Comparison of ENCODE assay signal across 1 cellular context in the genomic region with DNA sequence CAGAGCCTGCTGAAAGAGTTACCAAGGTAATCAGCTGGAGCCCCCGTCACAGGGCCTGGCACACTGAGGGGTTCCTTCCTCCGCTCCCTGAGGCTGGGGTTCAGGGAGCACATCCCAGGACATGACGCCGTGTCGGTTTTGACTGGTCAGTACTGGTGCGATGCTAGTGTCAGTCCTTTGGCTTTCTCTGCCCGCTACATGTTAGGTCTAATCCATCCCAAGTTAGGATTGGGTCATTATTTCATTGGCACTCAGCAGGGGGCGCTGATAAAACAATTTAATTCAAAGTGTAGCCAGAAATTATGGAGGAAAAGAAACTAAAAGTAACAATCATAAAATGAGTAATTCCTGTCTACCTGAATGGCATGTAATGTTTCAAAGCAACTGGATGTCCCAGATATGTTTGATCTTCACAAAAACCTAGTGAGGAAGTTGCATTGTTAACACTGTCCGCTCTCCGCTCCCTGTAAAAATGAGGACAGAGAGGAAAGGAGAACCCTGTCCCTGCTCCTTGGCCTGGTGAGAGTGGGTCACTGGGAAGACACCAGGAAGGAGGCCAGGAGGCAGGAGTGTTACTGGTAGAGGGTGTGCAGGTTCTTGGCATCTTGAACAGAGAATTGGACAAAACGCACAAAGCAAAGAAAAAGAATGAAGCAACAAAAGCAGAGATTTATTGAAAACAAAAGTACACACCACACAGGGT.
TF ChIP-seq lines count a peak whose summit lies in the region.

No MANE protein-coding gene starts in this region.

TF ChIP-seq in HepG2, 621 proteins besides CTCF, POLR2A, EP300 and RAD21:
- TF ChIP-seq, protein P1, sequence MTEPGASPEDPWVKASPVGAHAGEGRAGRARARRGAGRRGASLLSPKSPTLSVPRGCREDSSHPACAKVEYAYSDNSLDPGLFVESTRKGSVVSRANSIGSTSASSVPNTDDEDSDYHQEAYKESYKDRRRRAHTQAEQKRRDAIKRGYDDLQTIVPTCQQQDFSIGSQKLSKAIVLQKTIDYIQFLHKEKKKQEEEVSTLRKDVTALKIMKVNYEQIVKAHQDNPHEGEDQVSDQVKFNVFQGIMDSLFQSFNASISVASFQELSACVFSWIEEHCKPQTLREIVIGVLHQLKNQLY (CRISPR knock-in tag; IDR thresholded peaks at IDR 0.05): no peak
- peak; percentile 28; the same call in 1 of the 2 replicates for TF ChIP-seq SMC3 (IDR thresholded peaks at IDR 0.05; ENCODE audit: low read length)
- no peak for TF ChIP-seq MIER2 (CRISPR knock-in tag; IDR thresholded peaks at IDR 0.05)
- peak; percentile 52 for TF ChIP-seq STAG1 (CRISPR knock-in tag; IDR thresholded peaks at IDR 0.05)
- no peak for TF ChIP-seq ZNF160 (CRISPR knock-in tag; IDR thresholded peaks at IDR 0.05)
